ENCODE assay signal across 13 cellular contexts in genomic region chr6:139757766-139758655, GRCh38.
DNase-seq lines count a peak whose midpoint lies in the region; ATAC-seq and TF ChIP-seq lines count a peak whose summit lies in the region.
"Had no signal": no experiment of that assay in that cellular context is flagged by ENCODE, and none has a peak within 500 bp of the region (broad histone marks: within the 10 kb centered on the region; RNA-seq: fewer than 3 reads in every experiment).

No MANE protein-coding gene starts in this region.

- POLR2A ChIA-PET in IMR-90 (lab: Charles Lee; ENCODE audit: unreplicated experiment), result interaction anchor here (0.6 kb wide), 1 partner anchor 384 kb away, joined by 3 read pairs; no protein-coding TSS in a partner anchor

- in situ Hi-C loops in IMR-90 (cut with MboI; ENCODE audit: low sequenced_read_pairs) (no loop called here), astrocyte of the spinal cord (cut with HindIII; ENCODE audit: low sequenced_read_pairs) (no loop called here)

- H2AK9ac ChIP-seq in IMR-90 (replicated peaks; ENCODE audit: low read depth, low read length, poor library complexity), result no peak overlapping the region

- TF ChIP-seq POLR2A in IMR-90 (IDR thresholded peaks at IDR 0.05; ENCODE audit: low read depth, low read length), result no peak
- TF ChIP-seq POLR2A in testis (IDR thresholded peaks at IDR 0.05), result no peak
- TF ChIP-seq POLR2A in spleen (IDR thresholded peaks at IDR 0.05), result no peak

- H3K4me2 ChIP-seq in IMR-90 (ENCODE audit: low read depth, low read length), result peak overlapping the region; percentile 25; the same call in 1 of the 2 replicates

- H2AFZ ChIP-seq in IMR-90 (replicated peaks; ENCODE audit: low read length, poor library complexity), result no peak overlapping the region

- H2BK5ac ChIP-seq in IMR-90 (ENCODE audit: low read depth, low read length, poor library complexity, severe bottlenecking), result peak overlapping the region; percentile 37

- H2BK20ac ChIP-seq in IMR-90 (ENCODE audit: low read depth, low read length), result peak overlapping the region; percentile 30; the same call in 1 of the 2 replicates

- peak; percentile 49 for ATAC-seq in IMR-90 (ENCODE audit: low read depth)

- peak overlapping the region; percentile 19; the same call in 1 of the 2 replicates for H4K5ac ChIP-seq in IMR-90 (ENCODE audit: low read depth, low read length)

- 0 out of 2 replicates have a peak overlapping the region, but pooled peaks have one; percentile 13 for H3K56ac ChIP-seq in IMR-90 (ENCODE audit: extremely low read depth, insufficient read depth, low read length)

- H3K9me1 ChIP-seq in IMR-90 (ENCODE audit: insufficient read depth, low read length), result no peaks in the 10 kb centered on the region; the same call in none of the 2 replicates

- no peak for TF ChIP-seq RAD21 in IMR-90 (IDR thresholded peaks at IDR 0.05; ENCODE audit: low read length)

- H3K36me3 ChIP-seq in IMR-90 (ENCODE audit: control insufficient read depth, insufficient read depth, low read length) (no peaks in the 10 kb centered on the region), testis (ENCODE audit: low read depth, missing control alignments) (no peaks in the 10 kb centered on the region), spleen (no peaks in the 10 kb centered on the region)

- H3K27ac ChIP-seq in IMR-90 (ENCODE audit: insufficient read depth, low read length), result peak overlapping the region; percentile 28; the same call in 1 of the 2 replicates
- H3K27ac ChIP-seq in testis, result peak overlapping the region; percentile 43
- H3K27ac ChIP-seq in spleen, result no peak overlapping the region

- dilution Hi-C loops in IMR-90 (cut with HindIII; ENCODE audit: low sequenced_read_pairs, unreplicated experiment), result no loop called here

- peak overlapping the region; percentile 84; the same call in 2 of the 3 replicates for H2BK15ac ChIP-seq in IMR-90 (ENCODE audit: low read depth, low read length)

- BruUV-seq in IMR-90 (replicated peaks; lab: Mats Ljungman, UMichigan), result no TSS peak

- no peak overlapping the region for H3K9ac ChIP-seq in IMR-90 (ENCODE audit: low read depth, low read length)

- H3K4me3 ChIP-seq in IMR-90 (ENCODE audit: insufficient read depth, low read depth, low read length) (no peak overlapping the region), astrocyte of the spinal cord (ENCODE audit: low read depth, low read length) (no peak overlapping the region), testis (no peak overlapping the region), spleen (no peak overlapping the region)

- 50% methylated on average over 2 of the region's 4 CpGs; no CpG with 5 or more reads in 1 of the 2 experiments for WGBS in IMR-90 (ENCODE audit: extremely low coverage in 2 of 2, insufficient read length in 1 of 2), 2 experiments
- 42 to 43% methylated on average over 4 of the region's 4 CpGs for WGBS in testis, 2 donors
- 60 to 66% (median 64%) methylated on average over 4 of the region's 4 CpGs for WGBS in spleen, 5 donors

- no peak for TF ChIP-seq CTCF in IMR-90 (conservative IDR thresholded peaks at IDR 0.05; ENCODE audit: low read depth, low read length)
- TF ChIP-seq CTCF in astrocyte of the spinal cord (IDR thresholded peaks at IDR 0.05; ENCODE audit: low read depth, low read length), result no peak
- no peak for TF ChIP-seq CTCF in testis (IDR thresholded peaks at IDR 0.05)
- no peak for TF ChIP-seq CTCF in spleen (IDR thresholded peaks at IDR 0.05 in 8 of 11, conservative IDR thresholded peaks at IDR 0.05 in 3 of 11)

- no peak overlapping the region for H3K23ac ChIP-seq in IMR-90 (ENCODE audit: low read depth, low read length)

- peak overlapping the region; percentile 97 for H3K18ac ChIP-seq in IMR-90 (ENCODE audit: low read depth, low read length)

- H3K4me1 ChIP-seq in IMR-90 (ENCODE audit: control insufficient read depth, insufficient read depth, low read length) (peaks cover 11% of the 10 kb centered on the region), testis (peaks cover 39% of the 10 kb centered on the region), spleen (peaks cover 0 to 21% (median 4%) of the 10 kb centered on the region in 6 donors)

- peak overlapping the region; percentile 38 to 58; a peak in 2 of 4 replicates for H4K8ac ChIP-seq in IMR-90 (ENCODE audit: low read depth in 2 of 2, low read length in 2 of 2)

- H3K14ac ChIP-seq in IMR-90 (replicated peaks; ENCODE audit: low read depth, low read length), result peak overlapping the region; percentile 20; the same call in 1 of the 2 replicates

- H3K27me3 ChIP-seq in IMR-90 (ENCODE audit: control insufficient read depth, insufficient read depth, low read length), result no peaks in the 10 kb centered on the region
- no peaks in the 10 kb centered on the region for H3K27me3 ChIP-seq in testis
- H3K27me3 ChIP-seq in spleen (replicated peaks in 1 of 7), result no peaks in the 10 kb centered on the region

- intact Hi-C loops in IMR-90 (cut with micrococcal nuclease), result loop anchor here (5.0 kb wide), 1 partner anchor 94 kb away; no protein-coding TSS in a partner anchor
- intact Hi-C loops in testis (cut with DNase I; ENCODE audit: low total_unique reads), result no loop called here
- intact Hi-C loops in spleen (cut with DNase I; ENCODE audit: low total_unique reads), result no loop called here

- H3K4ac ChIP-seq in IMR-90 (ENCODE audit: low read depth, low read length), result peak overlapping the region; percentile 39; the same call in 1 of the 2 replicates

- H4K20me1 ChIP-seq in IMR-90 (ENCODE audit: insufficient read depth, low read length), result no peaks in the 10 kb centered on the region

- peak overlapping the region; percentile 54; the same call in 1 of the 2 replicates for H2AK5ac ChIP-seq in IMR-90 (ENCODE audit: low read depth, low read length)

- H3K9me3 ChIP-seq in IMR-90 (ENCODE audit: control insufficient read depth, insufficient read depth, low read length) (no peaks in the 10 kb centered on the region), testis (no peaks in the 10 kb centered on the region), spleen (no peaks in the 10 kb centered on the region)

- DNase-seq in IMR-90 (peak; percentile 42), astrocyte of the spinal cord (ENCODE audit: low read depth, low spot score) (peak; percentile 48), iris pigment epithelial cell (ENCODE audit: low read depth) (peak; percentile 78), testis (no peak), spleen (no peak), hippocampal formation (lab: John Stamatoyannopoulos, UW) (no peak), NCI-H524 (lab: John Stamatoyannopoulos, UW) (no peak)
- DNase-seq: activated gamma-delta T cell treated with Interleukin-2 at 50 U/mL for 16 hours, Calu3, NCI-H1694, OCI-M1, posterior cingulate gyrus, T-helper 2 cell had no signal

- H2BK120ac ChIP-seq in IMR-90 (ENCODE audit: low read depth, low read length), result peak overlapping the region; percentile 9

- CTCF ChIA-PET in IMR-90 (lab: Yijun Ruan, JAX), result no interaction called here

- no peaks in the 10 kb centered on the region for H3K79me1 ChIP-seq in IMR-90 (ENCODE audit: low read depth in 1 of 2, low read length in 2 of 2)

- H4K91ac ChIP-seq in IMR-90 (ENCODE audit: insufficient read depth, low read depth, low read length), result peak overlapping the region; percentile 66; the same call in 1 of the 2 replicates

TF ChIP-seq in IMR-90, 13 proteins besides CTCF, POLR2A, EP300 and RAD21:
- TF ChIP-seq RFX5 (IDR thresholded peaks at IDR 0.05; ENCODE audit: low read depth, low read length), result no peak
- TF ChIP-seq BHLHE40 (IDR thresholded peaks at IDR 0.05; ENCODE audit: low read depth, low read length), result no peak
- peak; percentile 70 for TF ChIP-seq CEBPB (IDR thresholded peaks at IDR 0.05; ENCODE audit: low read depth, low read length)
- TF ChIP-seq MAZ (IDR thresholded peaks at IDR 0.05; ENCODE audit: borderline replicate concordance, low read depth, low read length), result no peak
- TF ChIP-seq MXI1 (IDR thresholded peaks at IDR 0.05; ENCODE audit: borderline replicate concordance, low read depth, low read length), result no peak
- no peak for TF ChIP-seq ELK1 (IDR thresholded peaks at IDR 0.05; ENCODE audit: borderline replicate concordance, low read depth, low read length)
- TF ChIP-seq NFE2L2 (IDR thresholded peaks at IDR 0.05; ENCODE audit: low read depth, low read length), result no peak

Comparison
In these comparisons a context has a peak if more than half of its experiments do, and no peak if none do; other contexts are left out.
1. DNase-seq: peak in IMR-90 (single experiment), astrocyte of the spinal cord (single experiment) and iris pigment epithelial cell (single experiment); none in testis (single experiment), spleen (single experiment), hippocampal formation (0 of 2) and NCI-H524 (0 of 2).
2. H3K27ac ChIP-seq: peak in IMR-90 (single experiment) and testis (2 of 2); none in spleen (0 of 8).